1 cellular context compared by ENCODE assay signal in the genomic region with DNA sequence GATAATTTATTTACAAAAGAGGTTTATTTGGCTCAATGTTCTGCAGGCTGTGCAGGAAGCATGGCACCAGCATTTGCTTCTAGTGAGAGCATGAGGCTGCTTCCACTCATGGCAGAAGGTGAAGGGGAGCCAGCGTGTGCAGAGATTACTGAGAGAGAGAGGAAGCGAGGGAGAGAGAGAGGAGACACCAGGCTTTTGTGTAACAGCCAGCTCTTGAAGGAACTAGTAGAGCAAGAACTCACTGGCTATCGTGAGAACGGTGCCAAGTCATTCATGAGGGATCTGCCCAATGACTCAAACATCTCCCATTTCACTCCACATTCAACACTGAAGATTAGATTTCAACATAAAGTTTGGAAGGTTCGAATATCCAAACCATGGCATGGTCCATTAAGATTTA.
TF ChIP-seq lines count a peak whose summit lies in the region.

No MANE protein-coding gene starts in this region.

TF ChIP-seq in IMR-90, 13 proteins besides CTCF, POLR2A, EP300 and RAD21 (continued from another document):
- TF ChIP-seq MAZ (IDR thresholded peaks at IDR 0.05; ENCODE audit: borderline replicate concordance, low read depth, low read length) (no peak), CEBPB (IDR thresholded peaks at IDR 0.05; ENCODE audit: low read depth, low read length) (no peak), MAFK (IDR thresholded peaks at IDR 0.05; ENCODE audit: low read depth, low read length) (no peak), ELK1 (IDR thresholded peaks at IDR 0.05; ENCODE audit: borderline replicate concordance, low read depth, low read length) (no peak)
TF ChIP-seq in IMR-90: peak in this region for 0.
